Comparison of ENCODE assay signal across 8 cellular contexts in the genomic region with DNA sequence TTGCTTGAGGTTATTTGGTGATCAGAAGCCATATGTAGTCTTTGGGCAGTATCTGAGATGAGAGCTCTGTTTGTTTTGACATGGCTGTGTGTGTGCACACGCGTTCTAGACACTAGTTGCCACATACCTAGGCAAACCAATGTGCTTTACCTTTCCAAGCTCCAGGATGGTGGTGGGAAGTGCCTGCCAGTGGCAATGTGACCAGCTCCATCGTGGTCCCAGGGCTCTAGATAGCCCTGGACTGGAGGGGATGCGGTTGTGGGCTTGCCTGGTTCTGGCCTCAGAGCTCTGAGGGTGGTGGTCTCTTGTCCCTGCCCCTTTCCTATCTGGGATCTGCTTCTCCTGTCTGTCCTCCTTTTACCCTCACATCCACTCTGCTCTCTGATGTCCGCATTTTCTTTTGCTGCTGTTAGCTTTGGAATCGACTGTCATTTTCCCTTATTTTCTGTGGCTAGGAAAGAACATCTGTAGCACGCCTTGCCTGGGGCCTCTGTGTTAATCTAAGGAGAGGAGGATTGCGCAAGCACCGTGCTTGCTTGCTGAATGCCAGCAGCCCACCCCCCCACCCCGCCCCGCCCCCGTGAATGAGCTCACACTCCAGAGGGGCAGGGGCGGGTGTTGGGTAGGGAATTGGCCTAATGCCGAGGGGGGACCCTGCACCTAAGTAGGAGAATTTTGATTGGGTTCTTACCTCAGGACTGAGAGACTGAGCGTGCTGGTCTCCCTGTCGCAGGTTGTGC.
DNase-seq lines count a peak whose midpoint lies in the region; ATAC-seq and TF ChIP-seq lines count a peak whose summit lies in the region.

No MANE protein-coding gene starts in this region.

- no peaks in the 10 kb centered on the region for H3K36me3 ChIP-seq in vagina

- H3K4me1 Mint-ChIP-seq in natural killer cell (peaks cover 66 to 78% of the 10 kb centered on the region in 2 donors), memory B cell (peaks cover 55% of the 10 kb centered on the region)
- peaks cover 57% of the 10 kb centered on the region in 2 donors for H3K4me1 Mint-ChIP-seq in natural killer cell treated with Interleukin-12 subunit alpha and Interleukin-12 subunit beta and Interleukin-15 and Interleukin-18, amount 100 ng/mL, for 72 hours (ENCODE audit: low read depth in 2 of 2)

- peaks cover 65% of the 10 kb centered on the region for H3K4me1 ChIP-seq in vagina

- intact Hi-C loops in natural killer cell (cut with micrococcal nuclease) (no loop called here), vagina (cut with DNase I) (loop anchor here (10.0 kb wide), 1 partner anchor 50 kb away; no protein-coding TSS in a partner anchor)

- no peaks in the 10 kb centered on the region for H3K9me3 Mint-ChIP-seq in natural killer cell
- H3K9me3 Mint-ChIP-seq in natural killer cell treated with Interleukin-12 subunit alpha and Interleukin-12 subunit beta and Interleukin-15 and Interleukin-18, amount 100 ng/mL, for 72 hours, result no peaks in the 10 kb centered on the region
- H3K9me3 Mint-ChIP-seq in memory B cell, result no peaks in the 10 kb centered on the region

- no peak for DNase-seq in natural killer cell
- no peak for DNase-seq in natural killer cell treated with Interleukin-12 subunit alpha and Interleukin-12 subunit beta and Interleukin-15 and Interleukin-18, amount 100 ng/mL, for 72 hours (ENCODE audit: low spot score)
- peak; percentile 64 for DNase-seq in dedifferentiated amniotic fluid mesenchymal stem cell (ENCODE audit: extremely low spot score)
- no peak for DNase-seq in memory B cell (ENCODE audit: low spot score in 2 of 2)
- DNase-seq in vagina (ENCODE audit: extremely low spot score in 2 of 2), result no peak
- DNase-seq in NCI-H1694 (lab: John Stamatoyannopoulos, UW), result no peak

- H3K27ac Mint-ChIP-seq in natural killer cell, result peak overlapping the region; percentile 68 to 77
- H3K27ac Mint-ChIP-seq in natural killer cell treated with Interleukin-12 subunit alpha and Interleukin-12 subunit beta and Interleukin-15 and Interleukin-18, amount 100 ng/mL, for 72 hours, result no peak overlapping the region
- peak overlapping the region; percentile 79 for H3K27ac Mint-ChIP-seq in memory B cell

- peak overlapping the region; percentile 72 for H3K27ac ChIP-seq in vagina

- TF ChIP-seq POLR2A in vagina (IDR thresholded peaks at IDR 0.05), result no peak

- TF ChIP-seq CTCF in natural killer cell (IDR thresholded peaks at IDR 0.05), result no peak
- no peak for TF ChIP-seq CTCF in vagina (IDR thresholded peaks at IDR 0.05)

- no peaks in the 10 kb centered on the region for H3K27me3 Mint-ChIP-seq in natural killer cell (ENCODE audit: low read depth in 2 of 2)
- no peaks in the 10 kb centered on the region for H3K27me3 Mint-ChIP-seq in natural killer cell treated with Interleukin-12 subunit alpha and Interleukin-12 subunit beta and Interleukin-15 and Interleukin-18, amount 100 ng/mL, for 72 hours
- no peaks in the 10 kb centered on the region for H3K27me3 Mint-ChIP-seq in memory B cell

- H3K36me3 Mint-ChIP-seq in natural killer cell (no peaks in the 10 kb centered on the region), memory B cell (peaks cover 18% of the 10 kb centered on the region)
- H3K36me3 Mint-ChIP-seq in natural killer cell treated with Interleukin-12 subunit alpha and Interleukin-12 subunit beta and Interleukin-15 and Interleukin-18, amount 100 ng/mL, for 72 hours, result no peaks in the 10 kb centered on the region

- H3K27me3 ChIP-seq in vagina, result no peaks in the 10 kb centered on the region

- H3K4me3 Mint-ChIP-seq in natural killer cell (peak overlapping the region; percentile 55), memory B cell (peak overlapping the region; percentile 71)
- H3K4me3 Mint-ChIP-seq in natural killer cell treated with Interleukin-12 subunit alpha and Interleukin-12 subunit beta and Interleukin-15 and Interleukin-18, amount 100 ng/mL, for 72 hours, result no peak overlapping the region

- H3K9me3 ChIP-seq in vagina, result no peaks in the 10 kb centered on the region

- ATAC-seq in natural killer cell (no peak), memory B cell (ENCODE audit: low read depth) (peak; percentile 4), HG03432 (IDR thresholded peaks at IDR 0.05; ENCODE audit: unreplicated experiment) (no peak), GM19397 (IDR thresholded peaks at IDR 0.05; ENCODE audit: unreplicated experiment) (no peak)
- ATAC-seq in natural killer cell treated with Interleukin-12 subunit alpha and Interleukin-12 subunit beta and Interleukin-15 and Interleukin-18, amount 100 ng/mL, for 72 hours, result no peak

- H3K4me3 ChIP-seq in vagina, result peak overlapping the region in 1 of 2 donors; percentile 12

Comparison
In these comparisons a context has a peak if more than half of its experiments do, and no peak if none do; other contexts are left out.
1. H3K27ac Mint-ChIP-seq: peak in natural killer cell (2 of 2) and memory B cell (single experiment); none in natural killer cell treated with Interleukin-12 subunit alpha and Interleukin-12 subunit beta and Interleukin-15 and Interleukin-18, amount 100 ng/mL, for 72 hours (0 of 2).